In genomic region chr6:158972241-158973233, GRCh38 we compare ENCODE assay signal across 8 cellular contexts. TPM values are rescaled to one million over a fixed set of nuclear protein-coding genes. Genes with fewer than 3 reads are reported as not detected.
DNase-seq lines count a peak whose midpoint lies in the region; ATAC-seq and TF ChIP-seq lines count a peak whose summit lies in the region.

No MANE protein-coding gene starts in this region.

- H3K9me3 Mint-ChIP-seq in activated CD4-positive, alpha-beta memory T cell treated with anti-CD3 and anti-CD28 coated beads, Interleukin-2, amount 10 ng/mL, durations not matched to agents 7 days and 5 days: peaks cover 8% of the 10 kb centered on the region

- peaks cover 2% of the 10 kb centered on the region for H3K4me1 Mint-ChIP-seq in activated CD4-positive, alpha-beta memory T cell treated with anti-CD3 and anti-CD28 coated beads, Interleukin-2, amount 10 ng/mL, durations not matched to agents 7 days and 5 days

- intact Hi-C loops in mucosa of descending colon (cut with DNase I, micrococcal nuclease): loop anchor here (5.0 to 10.0 kb wide), 2 partner anchors 268 to 270 kb away; no protein-coding TSS in a partner anchor

- DNase-seq in DMS53 treated with DMSO at 0.1 percent for 48 hours (lab: John Stamatoyannopoulos, UW; ENCODE audit: unreplicated experiment): peak; percentile 18
- DNase-seq in KG1 (lab: John Stamatoyannopoulos, UW): peak; percentile 26
- peak; percentile 53 for DNase-seq in RPMI7951 (ENCODE audit: low read depth)
- peak; percentile 49 for DNase-seq in epidermal melanocyte (ENCODE audit: insufficient read length, low spot score)
- peak in 1 of 3 donors; percentile 17 for DNase-seq in mucosa of descending colon
- DNase-seq in activated CD4-positive, alpha-beta memory T cell treated with anti-CD3 and anti-CD28 coated beads, Interleukin-2, amount 10 ng/mL, durations not matched to agents 7 days and 5 days: no peak

- TF ChIP-seq CTCF in mucosa of descending colon (IDR thresholded peaks at IDR 0.05): no peak

- ATAC-seq in mucosa of descending colon: peak; percentile 86
- no peak for ATAC-seq in HG03159 (IDR thresholded peaks at IDR 0.05; ENCODE audit: unreplicated experiment)
- ATAC-seq in GM21528 (IDR thresholded peaks at IDR 0.05; ENCODE audit: low FRiP score, unreplicated experiment): no peak

- H3K36me3 ChIP-seq in mucosa of descending colon (ENCODE audit: low read depth): no peaks in the 10 kb centered on the region

- no peak overlapping the region for H3K4me3 ChIP-seq in mucosa of descending colon

- no peak overlapping the region for H3K27ac Mint-ChIP-seq in activated CD4-positive, alpha-beta memory T cell treated with anti-CD3 and anti-CD28 coated beads, Interleukin-2, amount 10 ng/mL, durations not matched to agents 7 days and 5 days

- CTCF ChIA-PET in activated CD4-positive, alpha-beta memory T cell treated with anti-CD3 and anti-CD28 coated beads, Interleukin-2, amount 10 ng/mL, durations not matched to agents 7 days and 5 days (lab: Charles Lee): interaction anchor here (0.6 to 4.0 kb wide), 26 partner anchors 10 to 759 kb away, joined by 3 to 24 read pairs (median 4); partner anchors contain the start of gene RSPH3

- H3K27me3 Mint-ChIP-seq in activated CD4-positive, alpha-beta memory T cell treated with anti-CD3 and anti-CD28 coated beads, Interleukin-2, amount 10 ng/mL, durations not matched to agents 7 days and 5 days: peaks cover 1% of the 10 kb centered on the region

- peaks cover 3% of the 10 kb centered on the region for H3K9me3 ChIP-seq in mucosa of descending colon

- peaks cover 4% of the 10 kb centered on the region for H3K4me1 ChIP-seq in mucosa of descending colon (ENCODE audit: low read depth)

- peaks cover 15% of the 10 kb centered on the region for H3K36me3 Mint-ChIP-seq in activated CD4-positive, alpha-beta memory T cell treated with anti-CD3 and anti-CD28 coated beads, Interleukin-2, amount 10 ng/mL, durations not matched to agents 7 days and 5 days (ENCODE audit: low read depth)

- no peak overlapping the region for H3K4me3 Mint-ChIP-seq in activated CD4-positive, alpha-beta memory T cell treated with anti-CD3 and anti-CD28 coated beads, Interleukin-2, amount 10 ng/mL, durations not matched to agents 7 days and 5 days

- POLR2A ChIA-PET in activated CD4-positive, alpha-beta memory T cell treated with anti-CD3 and anti-CD28 coated beads, Interleukin-2, amount 10 ng/mL, durations not matched to agents 7 days and 5 days (lab: Charles Lee): interaction anchor here (0.7 to 1.3 kb wide), 5 partner anchors 14 to 268 kb away, joined by 3 read pairs; no protein-coding TSS in a partner anchor

RNA-seq across cellular contexts. Expression of gene RSPH3, which starts 27.5 kb away (rescaled TPM):
- total RNA-seq in RPMI7951 (2014; rRNA removed; shearing (Covaris generic)): 3.3 and 5.4 TPM in 2 replicates
- 10 to 100 TPM; 17.3 to 23.1 (median 18.6) TPM for total RNA-seq in mucosa of descending colon
- 1 to 10 TPM; 3.4 to 3.7 TPM for total RNA-seq in activated CD4-positive, alpha-beta memory T cell treated with anti-CD3 and anti-CD28 coated beads, Interleukin-2, amount 10 ng/mL, durations not matched to agents 7 days and 5 days
